In genomic region chr5:66974256-66974655, GRCh38 we compare ENCODE assay signal across 25 cellular contexts.
A peak's percentile ranks its signal among the peaks of the same experiment; 100 is the strongest.
DNase-seq lines count a peak whose midpoint lies in the region; ATAC-seq and TF ChIP-seq lines count a peak whose summit lies in the region.
"Had no signal": no experiment of that assay in that cellular context is flagged by ENCODE, and none has a peak within 500 bp of the region (broad histone marks: within the 10 kb centered on the region; RNA-seq: fewer than 3 reads in every experiment).

No MANE protein-coding gene starts in this region.

- H3K9ac ChIP-seq in IMR-90 (ENCODE audit: low read depth, low read length), result no peak overlapping the region
- H3K9ac ChIP-seq: BLaER1 treated with 17β-estradiol and CSF1 and Interleukin-3, amounts not matched to agents 10 nM and 100 nM; KMS-11; SK-N-SH had no signal

- no peak overlapping the region for H3K4ac ChIP-seq in IMR-90 (ENCODE audit: low read depth, low read length)

- BruUV-seq in IMR-90 (replicated peaks; lab: Mats Ljungman, UMichigan), result no TSS peak

- H3K9me1 ChIP-seq in IMR-90 (ENCODE audit: insufficient read depth, low read length), result no peaks in the 10 kb centered on the region; the same call in 1 of the 2 replicates

- H3K9me3 ChIP-seq in IMR-90 (ENCODE audit: control insufficient read depth, insufficient read depth, low read length), result no peaks in the 10 kb centered on the region
- H3K9me3 ChIP-seq: BLaER1 treated with 17β-estradiol and CSF1 and Interleukin-3, amounts not matched to agents 10 nM and 100 nM; Caco-2; SK-N-SH had no signal

- DNase-seq in AG08395 (ENCODE audit: low spot score) (peak; percentile 35), GM03348 (ENCODE audit: low spot score) (peak; percentile 9), IMR-90 (peak; percentile 13), epithelial cell of esophagus (ENCODE audit: low read depth) (peak; percentile 11), NCI-H2081 treated with DMSO at 0.1 percent for 48 hours (lab: John Stamatoyannopoulos, UW) (no peak), endothelial cell (ENCODE audit: low spot score) (no peak)
- DNase-seq in activated CD8-positive, alpha-beta memory T cell treated with anti-CD3 and anti-CD28 coated beads, Interleukin-2, amount 50 U/mL, for 4 hours, result no peak
- DNase-seq in activated CD4-positive, alpha-beta T cell treated with anti-CD3 and anti-CD28 coated beads, Interleukin-2, amount 10 ng/mL, durations not matched to agents 24 days and 14 days, result no peak
- DNase-seq: ACHN; AML-193; Caco-2; CD4-positive, alpha-beta memory T cell; H7; MM.1S; NCI-H1694; NCI-H2029 treated with DMSO at 0.1 percent for 48 hours; NCI-H2227 treated with DMSO at 0.1 percent for 48 hours; NCI-H526 treated with DMSO at 0.1 percent for 48 hours; SK-N-SH; SW 1271 had no signal

- WGBS in IMR-90 (ENCODE audit: extremely low coverage in 2 of 2, insufficient read length in 1 of 2), 2 experiments, result no CpG with 5 or more reads among the region's 6 CpGs

- H3K23ac ChIP-seq in IMR-90 (ENCODE audit: low read depth, low read length), result no peak overlapping the region

- H3K4me1 ChIP-seq in IMR-90 (ENCODE audit: control insufficient read depth, insufficient read depth, low read length), result peaks cover 2% of the 10 kb centered on the region; the same call in 1 of the 2 replicates
- H3K4me1 ChIP-seq: BLaER1 treated with 17β-estradiol and CSF1 and Interleukin-3, amounts not matched to agents 10 nM and 100 nM; Caco-2 had no signal

- no peak overlapping the region for H2AK9ac ChIP-seq in IMR-90 (replicated peaks; ENCODE audit: low read depth, low read length, poor library complexity)

- TF ChIP-seq CTCF in IMR-90 (conservative IDR thresholded peaks at IDR 0.05; ENCODE audit: low read depth, low read length), result no peak
- TF ChIP-seq CTCF in epithelial cell of esophagus (IDR thresholded peaks at IDR 0.05; ENCODE audit: insufficient read depth, low read depth, low read length, missing control alignments), result no peak
- TF ChIP-seq CTCF in endothelial cell (IDR thresholded peaks at IDR 0.05; ENCODE audit: unreplicated experiment), result no peak

- ATAC-seq in IMR-90 (ENCODE audit: low read depth), result no peak
- ATAC-seq: Panc1 had no signal

- no peak overlapping the region for H3K27ac Mint-ChIP-seq in endothelial cell (ENCODE audit: unreplicated experiment)
- no peak overlapping the region for H3K27ac Mint-ChIP-seq in activated CD4-positive, alpha-beta T cell treated with anti-CD3 and anti-CD28 coated beads, Interleukin-2, amount 10 ng/mL, durations not matched to agents 24 days and 14 days
- H3K27ac Mint-ChIP-seq: CD4-positive, alpha-beta memory T cell; IgD-negative memory B cell had no signal

- CTCF ChIA-PET in IMR-90 (lab: Yijun Ruan, JAX), result interaction anchor here (1.0 to 1.4 kb wide), 2 partner anchors 14 to 134 kb away, joined by 3 read pairs; no protein-coding TSS in a partner anchor

- POLR2A ChIA-PET in IMR-90 (lab: Charles Lee; ENCODE audit: unreplicated experiment), result no interaction called here

- no peak overlapping the region for H4K5ac ChIP-seq in IMR-90 (ENCODE audit: low read depth, low read length)

- no peak overlapping the region for H3K4me3 ChIP-seq in IMR-90 (ENCODE audit: insufficient read depth, low read depth, low read length)
- no peak overlapping the region for H3K4me3 ChIP-seq in epithelial cell of esophagus (ENCODE audit: low read length)
- H3K4me3 ChIP-seq: BLaER1 treated with 17β-estradiol and CSF1 and Interleukin-3, amounts not matched to agents 10 nM and 100 nM had no signal

- no peak overlapping the region for H3K14ac ChIP-seq in IMR-90 (replicated peaks; ENCODE audit: low read depth, low read length)

- no peak overlapping the region for H2BK5ac ChIP-seq in IMR-90 (ENCODE audit: low read depth, low read length, poor library complexity, severe bottlenecking)

- H3K27me3 Mint-ChIP-seq in endothelial cell (ENCODE audit: unreplicated experiment), result no peaks in the 10 kb centered on the region
- peaks cover 5% of the 10 kb centered on the region for H3K27me3 Mint-ChIP-seq in activated CD4-positive, alpha-beta T cell treated with anti-CD3 and anti-CD28 coated beads, Interleukin-2, amount 10 ng/mL, durations not matched to agents 24 days and 14 days

- H3K79me1 ChIP-seq in IMR-90 (ENCODE audit: low read depth in 1 of 2, low read length in 2 of 2), result no peaks in the 10 kb centered on the region

- no peak overlapping the region for H2BK20ac ChIP-seq in IMR-90 (ENCODE audit: low read depth, low read length)

- H3K36me3 ChIP-seq in IMR-90 (ENCODE audit: control insufficient read depth, insufficient read depth, low read length), result peaks cover 1% of the 10 kb centered on the region; the same call in 1 of the 2 replicates
- H3K36me3 ChIP-seq: BLaER1 treated with 17β-estradiol and CSF1 and Interleukin-3, amounts not matched to agents 10 nM and 100 nM had no signal

- no peak overlapping the region for H2BK15ac ChIP-seq in IMR-90 (ENCODE audit: low read depth, low read length)

- no peak overlapping the region for H3K4me3 Mint-ChIP-seq in endothelial cell (ENCODE audit: unreplicated experiment)
- no peak overlapping the region for H3K4me3 Mint-ChIP-seq in activated CD4-positive, alpha-beta T cell treated with anti-CD3 and anti-CD28 coated beads, Interleukin-2, amount 10 ng/mL, durations not matched to agents 24 days and 14 days
- H3K4me3 Mint-ChIP-seq: CD4-positive, alpha-beta memory T cell; IgD-negative memory B cell had no signal

- no peak overlapping the region for H4K91ac ChIP-seq in IMR-90 (ENCODE audit: insufficient read depth, low read depth, low read length)

- H2AFZ ChIP-seq in IMR-90 (replicated peaks; ENCODE audit: low read length, poor library complexity), result no peak overlapping the region

- no peak overlapping the region for H3K27ac ChIP-seq in IMR-90 (ENCODE audit: insufficient read depth, low read length)
- H3K27ac ChIP-seq: 22Rv1; BLaER1 treated with 17β-estradiol and CSF1 and Interleukin-3, amounts not matched to agents 10 nM and 100 nM; KMS-11 had no signal

- in situ Hi-C loops in IMR-90 (cut with MboI; ENCODE audit: low sequenced_read_pairs), result no loop called here

- no peak for TF ChIP-seq POLR2A in IMR-90 (IDR thresholded peaks at IDR 0.05; ENCODE audit: low read depth, low read length)

- peaks cover 4% of the 10 kb centered on the region for H3K4me1 Mint-ChIP-seq in endothelial cell (ENCODE audit: unreplicated experiment)
- no peaks in the 10 kb centered on the region for H3K4me1 Mint-ChIP-seq in activated CD4-positive, alpha-beta T cell treated with anti-CD3 and anti-CD28 coated beads, Interleukin-2, amount 10 ng/mL, durations not matched to agents 24 days and 14 days
- H3K4me1 Mint-ChIP-seq: CD4-positive, alpha-beta memory T cell; IgD-negative memory B cell had no signal

- H3K9me3 Mint-ChIP-seq in endothelial cell (ENCODE audit: unreplicated experiment), result no peaks in the 10 kb centered on the region
- no peaks in the 10 kb centered on the region for H3K9me3 Mint-ChIP-seq in activated CD4-positive, alpha-beta T cell treated with anti-CD3 and anti-CD28 coated beads, Interleukin-2, amount 10 ng/mL, durations not matched to agents 24 days and 14 days
- H3K9me3 Mint-ChIP-seq: CD4-positive, alpha-beta memory T cell; IgD-negative memory B cell had no signal

- H2BK120ac ChIP-seq in IMR-90 (ENCODE audit: low read depth, low read length), result no peak overlapping the region

- H3K56ac ChIP-seq in IMR-90 (ENCODE audit: extremely low read depth, insufficient read depth, low read length), result no peak overlapping the region

- TF ChIP-seq RAD21 in IMR-90 (IDR thresholded peaks at IDR 0.05; ENCODE audit: low read length), result no peak

- H3K27me3 ChIP-seq in IMR-90 (ENCODE audit: control insufficient read depth, insufficient read depth, low read length), result no peaks in the 10 kb centered on the region
- H3K27me3 ChIP-seq: BLaER1 treated with 17β-estradiol and CSF1 and Interleukin-3, amounts not matched to agents 10 nM and 100 nM had no signal

- no peak overlapping the region for H2AK5ac ChIP-seq in IMR-90 (ENCODE audit: low read depth, low read length)

- intact Hi-C loops in IMR-90 (cut with micrococcal nuclease), result no loop called here
- intact Hi-C loops in activated CD4-positive, alpha-beta T cell treated with anti-CD3 and anti-CD28 coated beads, Interleukin-2, amount 10 ng/mL, durations not matched to agents 24 days and 14 days (cut with micrococcal nuclease), result no loop called here

- dilution Hi-C loops in IMR-90 (cut with HindIII; ENCODE audit: low sequenced_read_pairs, unreplicated experiment), result no loop called here

- H4K20me1 ChIP-seq in IMR-90 (ENCODE audit: insufficient read depth, low read length), result no peaks in the 10 kb centered on the region
- H4K20me1 ChIP-seq: BLaER1 treated with 17β-estradiol and CSF1 and Interleukin-3, amounts not matched to agents 10 nM and 100 nM had no signal

- H3K36me3 Mint-ChIP-seq in endothelial cell (ENCODE audit: low read depth, unreplicated experiment), result peaks cover 13% of the 10 kb centered on the region
- H3K36me3 Mint-ChIP-seq in activated CD4-positive, alpha-beta T cell treated with anti-CD3 and anti-CD28 coated beads, Interleukin-2, amount 10 ng/mL, durations not matched to agents 24 days and 14 days (ENCODE audit: low read depth), result no peaks in the 10 kb centered on the region
- H3K36me3 Mint-ChIP-seq: CD4-positive, alpha-beta memory T cell had no signal

- H3K18ac ChIP-seq in IMR-90 (ENCODE audit: low read depth, low read length), result no peak overlapping the region

- no peak overlapping the region for H3K4me2 ChIP-seq in IMR-90 (ENCODE audit: low read depth, low read length)
- H3K4me2 ChIP-seq: BLaER1 treated with 17β-estradiol and CSF1 and Interleukin-3, amounts not matched to agents 10 nM and 100 nM; KMS-11; SK-N-SH had no signal

- no peak overlapping the region for H4K8ac ChIP-seq in IMR-90 (ENCODE audit: low read depth in 2 of 2, low read length in 2 of 2)

TF ChIP-seq in IMR-90, 13 proteins besides CTCF, POLR2A, EP300 and RAD21 (continues in another document):
- no peak for TF ChIP-seq MXI1 (IDR thresholded peaks at IDR 0.05; ENCODE audit: borderline replicate concordance, low read depth, low read length)
- no peak for TF ChIP-seq NFE2L2 (IDR thresholded peaks at IDR 0.05; ENCODE audit: low read depth, low read length)
- TF ChIP-seq RCOR1 (IDR thresholded peaks at IDR 0.05; ENCODE audit: insufficient replicate concordance, low read length), result no peak
- TF ChIP-seq CHD1 (IDR thresholded peaks at IDR 0.05; ENCODE audit: low read depth, low read length), result no peak
- no peak for TF ChIP-seq MAZ (IDR thresholded peaks at IDR 0.05; ENCODE audit: borderline replicate concordance, low read depth, low read length)
- no peak for TF ChIP-seq USF2 (IDR thresholded peaks at IDR 0.05; ENCODE audit: low read depth, low read length)

Comparison
In these comparisons a context has a peak if more than half of its experiments do, and no peak if none do; other contexts are left out.
1. DNase-seq: peak in AG08395 (single experiment), GM03348 (single experiment), IMR-90 (single experiment) and epithelial cell of esophagus (single experiment); none in NCI-H2081 treated with DMSO at 0.1 percent for 48 hours (single experiment), activated CD8-positive, alpha-beta memory T cell treated with anti-CD3 and anti-CD28 coated beads, Interleukin-2, amount 50 U/mL, for 4 hours (single experiment), endothelial cell (single experiment) and activated CD4-positive, alpha-beta T cell treated with anti-CD3 and anti-CD28 coated beads, Interleukin-2, amount 10 ng/mL, durations not matched to agents 24 days and 14 days (single experiment).